7 cellular contexts compared by ENCODE assay signal in the genomic region with DNA sequence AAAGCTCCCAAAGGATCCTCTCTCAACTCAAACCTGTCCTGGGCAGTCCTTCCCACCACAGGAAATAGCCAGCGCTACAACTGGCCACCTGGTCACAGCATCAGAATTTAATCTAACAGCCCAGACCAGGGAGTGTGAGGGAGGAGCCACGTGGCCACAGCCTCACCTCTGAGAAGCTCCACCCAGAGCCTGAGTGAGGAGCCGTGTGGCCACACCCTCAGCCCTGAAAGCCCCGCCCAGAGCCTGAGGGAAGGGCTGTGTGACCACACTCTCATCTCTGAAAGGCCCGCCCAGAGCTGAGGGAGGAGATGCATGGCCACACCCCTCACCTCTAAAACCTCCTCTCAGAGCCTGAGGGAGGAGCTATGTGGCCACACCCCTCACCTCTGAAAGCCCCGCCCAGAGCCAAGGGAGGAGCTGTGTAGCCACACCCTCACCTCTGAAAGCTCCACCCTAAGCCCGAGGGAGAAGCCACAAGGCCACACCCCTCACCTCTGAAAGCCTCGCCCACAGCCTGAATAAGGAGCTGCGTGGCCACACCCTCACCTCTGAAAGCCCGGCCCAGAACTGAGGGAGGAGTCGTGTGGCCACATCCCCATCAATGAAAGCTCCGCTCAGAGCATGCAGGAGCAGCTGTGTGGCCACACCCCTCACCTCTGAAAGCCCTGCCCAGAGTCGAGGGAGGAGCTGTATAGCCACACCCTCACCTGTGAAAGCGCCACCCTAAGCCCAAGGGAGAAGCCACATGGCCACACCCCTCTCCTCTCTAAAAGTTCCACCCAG. TPM values are rescaled to one million over a fixed set of nuclear protein-coding genes. Genes with fewer than 3 reads are reported as not detected.
A peak's percentile ranks its signal among the peaks of the same experiment; 100 is the strongest.
DNase-seq lines count a peak whose midpoint lies in the region; ATAC-seq, FAIRE-seq and TF ChIP-seq lines count a peak whose summit lies in the region.

No MANE protein-coding gene starts in this region.

- no peaks in the 10 kb centered on the region for H3K9me3 ChIP-seq in body of pancreas
- H3K9me3 ChIP-seq in lower lobe of right lung = no peaks in the 10 kb centered on the region
- no peaks in the 10 kb centered on the region for H3K9me3 ChIP-seq in thyroid gland

- peak; percentile 66 for ATAC-seq in HG02623 (IDR thresholded peaks at IDR 0.05; ENCODE audit: unreplicated experiment)
- peak; percentile 85 for ATAC-seq in body of pancreas
- peak; percentile 91 to 92 for ATAC-seq in lower lobe of right lung

- intact Hi-C loops in body of pancreas (cut with DNase I) = no loop called here
- intact Hi-C loops in lower lobe of right lung (cut with DNase I) = no loop called here
- intact Hi-C loops in thyroid gland (cut with DNase I) = no loop called here

- H3K4me3 ChIP-seq in body of pancreas (no peak overlapping the region), lower lobe of right lung (no peak overlapping the region), thyroid gland (replicated peaks in 1 of 3) (no peak overlapping the region)

- 9 to 11% methylated on average over 3 to 14 of the region's 14 CpGs for WGBS in body of pancreas, 2 donors
- 12 to 28% methylated on average over 3 to 9 of the region's 14 CpGs for WGBS in thyroid gland, 2 donors

- peak; percentile 70 for FAIRE-seq in GM18507 (lab: Jason Lieb, UNC)

- TF ChIP-seq CTCF in body of pancreas (IDR thresholded peaks at IDR 0.05) = peak in 1 of 7 experiments; percentile 8
- TF ChIP-seq CTCF in lower lobe of right lung (IDR thresholded peaks at IDR 0.05) = no peak
- TF ChIP-seq CTCF in thyroid gland (IDR thresholded peaks at IDR 0.05) = no peak

- H3K36me3 ChIP-seq in body of pancreas (replicated peaks in 1 of 2; ENCODE audit: insufficient read depth in 1 of 2, low read depth in 2 of 2) (no peaks in the 10 kb centered on the region), lower lobe of right lung (no peaks in the 10 kb centered on the region), thyroid gland (no peaks in the 10 kb centered on the region)

- DNase-seq in GM18507 (ENCODE audit: extremely low spot score, insufficient read length, low read depth) = peak; percentile 33
- DNase-seq in NCI-H1048 (lab: John Stamatoyannopoulos, UW) = peak; percentile 76
- DNase-seq in T-helper 22 cell (ENCODE audit: low read depth) = peak; percentile 15
- DNase-seq in body of pancreas = peak; percentile 78 to 93 (median 91)
- DNase-seq in lower lobe of right lung = peak; percentile 87
- DNase-seq in thyroid gland = peak; percentile 39 to 47

- H3K4me1 ChIP-seq in body of pancreas = no peaks in the 10 kb centered on the region
- H3K4me1 ChIP-seq in lower lobe of right lung = no peaks in the 10 kb centered on the region
- no peaks in the 10 kb centered on the region for H3K4me1 ChIP-seq in thyroid gland

- no peak for TF ChIP-seq POLR2A in body of pancreas (IDR thresholded peaks at IDR 0.05)
- TF ChIP-seq POLR2A in thyroid gland (IDR thresholded peaks at IDR 0.05) = no peak

- no peaks in the 10 kb centered on the region for H3K27me3 ChIP-seq in body of pancreas
- H3K27me3 ChIP-seq in lower lobe of right lung (ENCODE audit: low read depth) = no peaks in the 10 kb centered on the region
- no peaks in the 10 kb centered on the region for H3K27me3 ChIP-seq in thyroid gland

- no peak overlapping the region for H3K27ac ChIP-seq in body of pancreas
- no peak overlapping the region for H3K27ac ChIP-seq in lower lobe of right lung
- no peak overlapping the region for H3K27ac ChIP-seq in thyroid gland

RNA-seq across cellular contexts. Expression of gene SLC38A8, which starts 28.6 kb away (rescaled TPM):
- total RNA-seq in body of pancreas (not detected), lower lobe of right lung (not detected), thyroid gland (not detected)

RNA-seq across cellular contexts. Expression of gene NECAB2, which starts 45.9 kb away (rescaled TPM):
- total RNA-seq in body of pancreas (1 to 10 TPM; 1.0 to 3.6 TPM), lower lobe of right lung (0.44 TPM), thyroid gland (under 1 TPM in 2 of 4 donors, not detected in 2; 0.63 to 0.94 TPM)

Comparison
In these comparisons a context has a peak if more than half of its experiments do, and no peak if none do; other contexts are left out.
1. DNase-seq: peak in every context shown above with its lines; median percentile 91 in body of pancreas; 87 in lower lobe of right lung; 76 in NCI-H1048; 43 in thyroid gland; 33 in GM18507; 15 in T-helper 22 cell.